ENCODE assay signal across 33 cellular contexts in the genomic region with DNA sequence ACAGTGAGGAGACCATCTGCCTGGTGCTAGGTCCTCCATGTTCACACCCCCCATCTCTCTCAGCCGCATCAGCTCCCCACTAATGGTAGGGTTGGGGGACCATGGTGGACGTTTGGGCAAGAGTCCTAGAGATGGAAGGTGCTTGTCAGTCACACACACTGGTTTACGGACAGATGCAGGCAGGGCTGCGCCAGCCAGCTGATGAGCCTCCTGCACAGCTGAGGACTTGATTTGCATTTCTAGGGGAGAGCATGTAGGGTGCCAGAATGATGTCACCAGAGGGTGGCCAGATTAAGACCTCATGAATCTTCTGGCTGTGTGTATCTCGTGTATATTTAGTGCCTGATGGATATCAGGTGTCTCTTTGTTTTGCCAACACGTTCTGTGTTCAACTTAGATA. TPM values are rescaled to one million over a fixed set of nuclear protein-coding genes. Genes with fewer than 3 reads are reported as not detected.
"Had no signal": no experiment of that assay in that cellular context is flagged by ENCODE, and none has a peak within 500 bp of the region (broad histone marks: within the 10 kb centered on the region; RNA-seq: fewer than 3 reads in every experiment).

No MANE protein-coding gene starts in this region.

- H3K27ac Mint-ChIP-seq: effector memory CD8-positive, alpha-beta T cell; mesothelial cell of epicardium; naive thymus-derived CD4-positive, alpha-beta T cell; stimulated activated naive CD8-positive, alpha-beta T cell treated with anti-CD3 and anti-CD28 coated beads, Interleukin-15, amount 100 ng/mL, for 72 hours had no signal

- H3K9me3 Mint-ChIP-seq: effector memory CD8-positive, alpha-beta T cell; mesothelial cell of epicardium; naive thymus-derived CD4-positive, alpha-beta T cell; nephron; stimulated activated naive CD8-positive, alpha-beta T cell treated with anti-CD3 and anti-CD28 coated beads, Interleukin-15, amount 100 ng/mL, for 72 hours had no signal

- H3K27me3 ChIP-seq: esophagus squamous epithelium, left lung, ovary, suprapubic skin, transverse colon, upper lobe of right lung, uterus had no signal

- H3K4me3 ChIP-seq: esophagus squamous epithelium, heart right ventricle, left lung, mucosa of descending colon, ovary, psoas muscle, suprapubic skin, transverse colon, upper lobe of right lung, uterus had no signal

- ATAC-seq: effector memory CD8-positive, alpha-beta T cell; heart right ventricle; left cardiac atrium; left lung; mucosa of descending colon; naive thymus-derived CD4-positive, alpha-beta T cell; psoas muscle; right cardiac atrium; stimulated activated naive CD8-positive, alpha-beta T cell treated with anti-CD3 and anti-CD28 coated beads, Interleukin-15, amount 100 ng/mL, for 72 hours; upper lobe of right lung had no signal

- H3K36me3 ChIP-seq: esophagus squamous epithelium, heart right ventricle, left lung, ovary, suprapubic skin, transverse colon, upper lobe of right lung, uterus had no signal

- H3K27me3 Mint-ChIP-seq: stimulated activated naive CD8-positive, alpha-beta T cell treated with anti-CD3 and anti-CD28 coated beads, Interleukin-15, amount 100 ng/mL, for 72 hours had no signal

- DNase-seq: cortex of kidney; effector memory CD8-positive, alpha-beta T cell; erythroblast; esophagus squamous epithelium; foreskin melanocyte; glutamatergic neuron; heart right ventricle; hippocampal formation; left cardiac atrium; left lung; mesenchymal stem cell; mucosa of descending colon; naive thymus-derived CD4-positive, alpha-beta T cell; occipital lobe; ovary; psoas muscle; right cardiac atrium; stimulated activated CD4-positive, alpha-beta T cell treated with anti-CD3 and anti-CD28 coated beads, Interleukin-15, amount 100 ng/mL, for 24 hours; stimulated activated CD4-positive, alpha-beta T cell treated with anti-CD3 and anti-CD28 coated beads, Interleukin-2, amount 100 ng/mL, for 48 hours; stimulated activated CD8-positive, alpha-beta memory T cell treated with anti-CD3 and anti-CD28 coated beads, Interleukin-4, amount 100 ng/mL, for 48 hours; stimulated activated naive CD4-positive, alpha-beta T cell; stimulated activated naive CD8-positive, alpha-beta T cell treated with anti-CD3 and anti-CD28 coated beads, Interleukin-15, amount 100 ng/mL, for 72 hours; transverse colon; upper lobe of right lung; uterus had no signal

- H3K4me1 ChIP-seq: esophagus squamous epithelium, heart right ventricle, left lung, psoas muscle, suprapubic skin, transverse colon, upper lobe of right lung, uterus had no signal

- H3K4me3 Mint-ChIP-seq: effector memory CD8-positive, alpha-beta T cell; mesothelial cell of epicardium; naive thymus-derived CD4-positive, alpha-beta T cell; nephron; stimulated activated naive CD8-positive, alpha-beta T cell treated with anti-CD3 and anti-CD28 coated beads, Interleukin-15, amount 100 ng/mL, for 72 hours had no signal

- H3K9me3 ChIP-seq: esophagus squamous epithelium, heart right ventricle, left lung, mucosa of descending colon, ovary, psoas muscle, suprapubic skin, transverse colon, upper lobe of right lung, uterus had no signal

- H3K27ac ChIP-seq: esophagus squamous epithelium, heart right ventricle, left lung, ovary, psoas muscle, suprapubic skin, transverse colon, upper lobe of right lung, uterus had no signal

- H3K4me1 Mint-ChIP-seq: mesothelial cell of epicardium; naive thymus-derived CD4-positive, alpha-beta T cell; nephron; stimulated activated naive CD8-positive, alpha-beta T cell treated with anti-CD3 and anti-CD28 coated beads, Interleukin-15, amount 100 ng/mL, for 72 hours had no signal

- H3K36me3 Mint-ChIP-seq: mesothelial cell of epicardium; naive thymus-derived CD4-positive, alpha-beta T cell had no signal

RNA-seq across cellular contexts. Expression of a gene that starts 28.6 kb away (rescaled TPM):
- total RNA-seq: dermis microvascular lymphatic vessel endothelial cell; esophagus squamous epithelium; heart right ventricle; kidney epithelial cell; left cardiac atrium; left lung; lower leg skin; lung microvascular endothelial cell; mesothelial cell of epicardium; mucosa of descending colon; naive thymus-derived CD4-positive, alpha-beta T cell; occipital lobe; ovary; psoas muscle; renal cortical epithelial cell; right cardiac atrium; suprapubic skin; transverse colon; upper lobe of right lung; uterus had no signal

RNA-seq across cellular contexts. Expression of a gene that starts 48.7 kb away (rescaled TPM):
- total RNA-seq: dermis microvascular lymphatic vessel endothelial cell; esophagus squamous epithelium; heart right ventricle; kidney epithelial cell; left cardiac atrium; left lung; lower leg skin; lung microvascular endothelial cell; mesothelial cell of epicardium; mucosa of descending colon; naive thymus-derived CD4-positive, alpha-beta T cell; occipital lobe; ovary; psoas muscle; renal cortical epithelial cell; right cardiac atrium; suprapubic skin; transverse colon; upper lobe of right lung; uterus had no signal
